In the genomic region with DNA sequence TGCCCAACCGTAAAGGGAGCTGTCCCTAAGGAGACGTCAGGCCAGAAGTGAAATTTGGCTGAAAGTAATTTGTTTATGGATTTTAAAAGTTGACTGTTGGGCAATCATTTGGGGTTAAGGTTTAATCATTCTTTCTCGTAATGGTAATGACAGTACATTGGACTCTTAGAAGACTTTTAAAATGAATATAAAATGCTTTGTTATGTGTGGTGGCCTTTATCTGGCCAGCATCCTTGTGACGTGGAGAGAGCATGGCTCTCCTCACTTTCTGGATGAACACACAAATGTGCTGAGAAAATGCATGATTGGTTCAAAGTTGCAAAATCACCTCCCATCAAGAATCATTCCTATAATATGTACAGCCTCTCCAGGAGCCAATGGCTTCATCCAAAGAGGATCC, we compare ENCODE assay signal across 16 cellular contexts.
DNase-seq lines count a peak whose midpoint lies in the region; ATAC-seq, FAIRE-seq and TF ChIP-seq lines count a peak whose summit lies in the region.
"Had no signal": no experiment of that assay in that cellular context is flagged by ENCODE, and none has a peak within 500 bp of the region (broad histone marks: within the 10 kb centered on the region; RNA-seq: fewer than 3 reads in every experiment).

No MANE protein-coding gene starts in this region.

- peaks cover 4% of the 10 kb centered on the region for H3K4me1 ChIP-seq in DND-41 (ENCODE audit: insufficient read depth, low read length)
- H3K4me1 ChIP-seq in ascending aorta = peaks cover 52 to 85% of the 10 kb centered on the region in 2 donors
- H3K4me1 ChIP-seq in kidney (ENCODE audit: control insufficient read depth in 1 of 2, insufficient read depth in 1 of 2, low read depth in 1 of 2, low read length in 2 of 2) = peaks cover 40 to 61% of the 10 kb centered on the region in 2 donors

- no peaks in the 10 kb centered on the region for H4K20me1 ChIP-seq in DND-41 (ENCODE audit: insufficient read depth, low read length)

- no peak for ATAC-seq in DND-41 (ENCODE audit: insufficient read depth, low read depth)

- H2AFZ ChIP-seq in DND-41 (ENCODE audit: low read depth, low read length) = no peak overlapping the region

- H3K9me3 ChIP-seq in DND-41 (ENCODE audit: insufficient read depth, low read length, severe bottlenecking) (no peaks in the 10 kb centered on the region), ascending aorta (no peaks in the 10 kb centered on the region), kidney (ENCODE audit: control insufficient read depth in 1 of 2, low read length in 2 of 2) (no peaks in the 10 kb centered on the region)

- no peaks in the 10 kb centered on the region for H3K79me2 ChIP-seq in DND-41 (ENCODE audit: insufficient read depth, low read length)

- H3K4me2 ChIP-seq in DND-41 (ENCODE audit: insufficient read depth, low read length) = no peak overlapping the region

- peaks cover 37% of the 10 kb centered on the region for H3K36me3 ChIP-seq in DND-41 (ENCODE audit: insufficient read depth, low read length)
- H3K36me3 ChIP-seq in ascending aorta = peaks cover 0 to 4% of the 10 kb centered on the region in 2 donors
- peaks cover 3 to 5% of the 10 kb centered on the region in 2 donors for H3K36me3 ChIP-seq in kidney (ENCODE audit: control insufficient read depth in 1 of 2, insufficient read depth in 2 of 2, low read length in 2 of 2)

- H3K27me3 ChIP-seq in DND-41 (ENCODE audit: insufficient read depth, low read length, poor library complexity) (no peaks in the 10 kb centered on the region), ascending aorta (no peaks in the 10 kb centered on the region)

- FAIRE-seq in kidney (lab: Jason Lieb, UNC) = no peak

- no peak overlapping the region for H3K4me3 ChIP-seq in DND-41 (ENCODE audit: low read depth in 1 of 2, low read length in 2 of 2)
- H3K4me3 ChIP-seq in ascending aorta = no peak overlapping the region
- H3K4me3 ChIP-seq in kidney (ENCODE audit: low read length in 2 of 2) = no peak overlapping the region

- intact Hi-C loops in ascending aorta (cut with DNase I) = no loop called here
- intact Hi-C loops in kidney (cut with DNase I) = no loop called here

- peak overlapping the region; percentile 39; the same call in 1 of the 2 replicates for H3K27ac ChIP-seq in DND-41 (ENCODE audit: low read length)
- peak overlapping the region; percentile 89 to 92 for H3K27ac ChIP-seq in ascending aorta
- H3K27ac ChIP-seq in kidney (ENCODE audit: low read depth in 2 of 2, low read length in 2 of 2) = peak overlapping the region; percentile 68 to 79
- H3K27ac ChIP-seq: C4-2B, HL-60 had no signal

- DNase-seq in DND-41 (no peak), ascending aorta (ENCODE audit: low spot score in 2 of 2) (peak in 1 of 2 donors; percentile 68), kidney (no peak), stromal cell of bone marrow (ENCODE audit: low read depth) (peak; percentile 48), NCI-H2196 treated with DMSO at 0.1 percent for 48 hours (lab: John Stamatoyannopoulos, UW; ENCODE audit: unreplicated experiment) (no peak), NCI-H526 treated with DMSO at 0.1 percent for 48 hours (lab: John Stamatoyannopoulos, UW) (no peak), Ammon's horn (ENCODE audit: low spot score) (no peak), iPS-NIHi11 (ENCODE audit: low spot score) (no peak)
- DNase-seq: activated CD4-positive, alpha-beta memory T cell treated with anti-CD3 and anti-CD28 coated beads for 36 hours; central memory CD4-positive, alpha-beta T cell; midbrain; NCI-H1930; SHP77 treated with DMSO at 0.1 percent for 48 hours; trophoblast cell had no signal

- H3K9ac ChIP-seq in DND-41 (ENCODE audit: low read depth, low read length) = no peak overlapping the region
- no peak overlapping the region for H3K9ac ChIP-seq in kidney (ENCODE audit: low read length in 2 of 2)

- TF ChIP-seq CTCF in DND-41 (IDR thresholded peaks at IDR 0.05; ENCODE audit: borderline replicate concordance, extremely low read depth, low read length, poor library complexity, severe bottlenecking) = no peak
- TF ChIP-seq CTCF in ascending aorta (IDR thresholded peaks at IDR 0.05) = no peak
- TF ChIP-seq CTCF in kidney (IDR thresholded peaks at IDR 0.05; ENCODE audit: borderline replicate concordance, extremely low read depth, insufficient read depth) = no peak

Comparison
In these comparisons a context has a peak if more than half of its experiments do, and no peak if none do; other contexts are left out.
1. H3K27ac ChIP-seq: peak in every context shown above with its lines; median percentile 90 in ascending aorta; 74 in kidney; 39 in DND-41.